11 cellular contexts compared by ENCODE assay signal in genomic region chr1:12180315-12180714, GRCh38. TPM values are rescaled to one million over a fixed set of nuclear protein-coding genes. Genes with fewer than 3 reads are reported as not detected.
A peak's percentile ranks its signal among the peaks of the same experiment; 100 is the strongest.
DNase-seq lines count a peak whose midpoint lies in the region; ATAC-seq and TF ChIP-seq lines count a peak whose summit lies in the region.
"Had no signal": no experiment of that assay in that cellular context is flagged by ENCODE, and none has a peak within 500 bp of the region (broad histone marks: within the 10 kb centered on the region; RNA-seq: fewer than 3 reads in every experiment).

No MANE protein-coding gene starts in this region.

- peaks cover 98% of the 10 kb centered on the region for H3K4me1 ChIP-seq in CD4-positive, alpha-beta memory T cell (ENCODE audit: insufficient read depth, low read length)
- H3K4me1 ChIP-seq in OCI-LY7 (ENCODE audit: insufficient read depth, low read length, poor library complexity, severe bottlenecking), result peaks cover 8% of the 10 kb centered on the region

- H3K4me3 ChIP-seq in CD4-positive, alpha-beta memory T cell (ENCODE audit: low read length in 2 of 2), result no peak overlapping the region
- no peak overlapping the region for H3K4me3 ChIP-seq in OCI-LY7 (ENCODE audit: low read depth, low read length, poor library complexity, severe bottlenecking)

- H3K27me3 ChIP-seq in CD4-positive, alpha-beta memory T cell (ENCODE audit: insufficient read depth, low read length), result no peaks in the 10 kb centered on the region

- H3K9me3 Mint-ChIP-seq in CD4-positive, alpha-beta memory T cell, result peaks cover 0 to 2% (median 0%) of the 10 kb centered on the region in 8 donors
- H3K9me3 Mint-ChIP-seq: stimulated activated memory B cell treated with anti-CD40 and anti-IgM and Interleukin-4, amounts not matched to agents 10 μg/mL and 1 μg/mL and 100 μg/mL, for 72 hours had no signal

- H3K27me3 Mint-ChIP-seq in CD4-positive, alpha-beta memory T cell, result no peaks in the 10 kb centered on the region
- H3K27me3 Mint-ChIP-seq: stimulated activated memory B cell treated with anti-CD40 and anti-IgM and Interleukin-4, amounts not matched to agents 10 μg/mL and 1 μg/mL and 100 μg/mL, for 72 hours had no signal

- CTCF ChIA-PET in CD4-positive, alpha-beta memory T cell (lab: Charles Lee; ENCODE audit: partially characterized antibody), result interaction anchor here (15.7 kb wide), 1 partner anchor 57 kb away, joined by 213 read pairs; no protein-coding TSS in a partner anchor
- CTCF ChIA-PET in OCI-LY7 (lab: Charles Lee; ENCODE audit: unreplicated experiment), result no interaction called here

- no peaks in the 10 kb centered on the region for H3K9me2 ChIP-seq in OCI-LY7 (ENCODE audit: insufficient read depth, low read length)

- no TSS peak for BruUV-seq in OCI-LY7 (replicated peaks; lab: Mats Ljungman, UMichigan)

- no peaks in the 10 kb centered on the region for H3K79me2 ChIP-seq in OCI-LY7 (ENCODE audit: insufficient read depth, low read depth, low read length)

- no peaks in the 10 kb centered on the region for H4K20me1 ChIP-seq in OCI-LY7 (ENCODE audit: insufficient read depth, low read length)

- POLR2A ChIA-PET in CD4-positive, alpha-beta memory T cell (lab: Charles Lee; ENCODE audit: partially characterized antibody), result interaction anchor here (0.6 to 50.6 kb wide), 7 partner anchors 13 to 42 kb away, joined by 3 to 1713 read pairs (median 48); partner anchors contain the start of gene TNFRSF1B
- POLR2A ChIA-PET in OCI-LY7 (lab: Charles Lee), result interaction anchor here (0.6 to 0.8 kb wide), 2 partner anchors 18 to 1513 kb away, joined by 3 to 4 read pairs; no protein-coding TSS in a partner anchor

- H3K4me1 Mint-ChIP-seq in CD4-positive, alpha-beta memory T cell, result peaks cover 46 to 98% (median 80%) of the 10 kb centered on the region in 4 donors

- H3K36me3 Mint-ChIP-seq in CD4-positive, alpha-beta memory T cell, result peaks cover 4 to 47% of the 10 kb centered on the region in 2 donors

- peak; percentile 44 for ATAC-seq in sciatic nerve
- ATAC-seq: stimulated activated memory B cell treated with anti-CD40 and anti-IgM and Interleukin-4, amounts not matched to agents 10 μg/mL and 1 μg/mL and 100 μg/mL, for 72 hours had no signal

- H3K9me3 ChIP-seq in CD4-positive, alpha-beta memory T cell (ENCODE audit: control insufficient read depth in 1 of 2, low read length in 2 of 2), result no peaks in the 10 kb centered on the region
- no peaks in the 10 kb centered on the region for H3K9me3 ChIP-seq in OCI-LY7 (ENCODE audit: low read length)

- intact Hi-C loops in CD4-positive, alpha-beta memory T cell (cut with micrococcal nuclease), result no loop called here
- intact Hi-C loops in sciatic nerve (cut with DNase I), result no loop called here
- intact Hi-C loops in OCI-LY7 (cut with micrococcal nuclease; ENCODE audit: unreplicated experiment), result no loop called here

- H3K36me3 ChIP-seq in CD4-positive, alpha-beta memory T cell (ENCODE audit: insufficient read depth, low read length), result peaks cover 9% of the 10 kb centered on the region
- no peaks in the 10 kb centered on the region for H3K36me3 ChIP-seq in OCI-LY7 (ENCODE audit: insufficient read depth, low read length)

- no peak for TF ChIP-seq CTCF in OCI-LY7 (conservative IDR thresholded peaks at IDR 0.05; ENCODE audit: low read length)

- H3K4me2 ChIP-seq in OCI-LY7 (ENCODE audit: low read length), result no peak overlapping the region

- 49 to 72% (median 57%) methylated on average over 10 of the region's 10 CpGs for WGBS in adipose tissue, 3 donors

- H3K27ac Mint-ChIP-seq in CD4-positive, alpha-beta memory T cell, result peak overlapping the region; percentile 78 to 100 (median 99)

- peak overlapping the region in 2 of 8 donors; percentile 39 to 47 for H3K4me3 Mint-ChIP-seq in CD4-positive, alpha-beta memory T cell
- H3K4me3 Mint-ChIP-seq: stimulated activated memory B cell treated with anti-CD40 and anti-IgM and Interleukin-4, amounts not matched to agents 10 μg/mL and 1 μg/mL and 100 μg/mL, for 72 hours had no signal

- H3K27ac ChIP-seq in CD4-positive, alpha-beta memory T cell (ENCODE audit: low read depth, low read length), result peak overlapping the region; percentile 97
- H3K27ac ChIP-seq in adipose tissue (ENCODE audit: low read depth, low read length) (peak overlapping the region; percentile 78), OCI-LY7 (ENCODE audit: low read depth, low read length, poor library complexity, severe bottlenecking) (no peak overlapping the region)

- DNase-seq in CD4-positive, alpha-beta memory T cell, result no peak
- DNase-seq in hypothalamus (lab: John Stamatoyannopoulos, UW), result peak in 28 of 51 donors; percentile 11 to 66 (median 30)
- DNase-seq in sciatic nerve (ENCODE audit: low spot score), result peak; percentile 82
- no peak for DNase-seq in SHP77 (lab: John Stamatoyannopoulos, UW)
- no peak for DNase-seq in DMS114 treated with DMSO at 0.1 percent for 48 hours (lab: John Stamatoyannopoulos, UW; ENCODE audit: unreplicated experiment)
- DNase-seq in OCI-LY7 (ENCODE audit: low spot score), result no peak
- no peak for DNase-seq in NCI-H2171 treated with DMSO at 0.1 percent for 48 hours (lab: John Stamatoyannopoulos, UW)
- DNase-seq: effector CD4-positive, alpha-beta T cell; NCI-H2029 had no signal

- H2AFZ ChIP-seq in OCI-LY7 (ENCODE audit: low read length), result no peak overlapping the region

RNA-seq across cellular contexts. Expression of gene TNFRSF1B, which starts 13.5 kb away (rescaled TPM):
- total RNA-seq in CD4-positive, alpha-beta memory T cell, result 100 to 1,000 TPM; 111 TPM
- 100 to 1,000 TPM; 150 to 201 TPM for polyA plus RNA-seq in CD4-positive, alpha-beta memory T cell
- 10 to 100 TPM in 2 of 3 donors, 1 to 10 TPM in 1; 5.8 to 44.3 (median 21.4) TPM for polyA plus RNA-seq in adipose tissue
- total RNA-seq in sciatic nerve (90.9 TPM), OCI-LY7 (2022) (not detected in 2 replicates)
- not detected in 2 replicates for total RNA-seq in OCI-LY7 (2014; rRNA removed; shearing (Covaris generic))

RNA-seq across cellular contexts. Expression of gene VPS13D, which starts 49.5 kb away (rescaled TPM):
- total RNA-seq in CD4-positive, alpha-beta memory T cell, result 10 to 100 TPM; 92.7 to 96.3 TPM
- polyA plus RNA-seq in CD4-positive, alpha-beta memory T cell, result 10 to 100 TPM; 10.2 to 12.3 TPM
- polyA plus RNA-seq in adipose tissue, result 10 to 100 TPM; 10.6 to 40.7 (median 23.4) TPM
- 123 TPM for total RNA-seq in sciatic nerve
- total RNA-seq in OCI-LY7 (2014; rRNA removed; shearing (Covaris generic)), result 23.0 and 23.9 TPM in 2 replicates
- total RNA-seq in OCI-LY7 (2022), result 39.2 and 45.3 TPM in 2 replicates

Comparison
In these comparisons a context has a peak if more than half of its experiments do, and no peak if none do; other contexts are left out.
1. DNase-seq: peak in hypothalamus (28 of 51) and sciatic nerve (single experiment); none in CD4-positive, alpha-beta memory T cell (0 of 5), SHP77 (0 of 2), DMS114 treated with DMSO at 0.1 percent for 48 hours (single experiment), OCI-LY7 (single experiment) and NCI-H2171 treated with DMSO at 0.1 percent for 48 hours (single experiment).
2. RNA of gene TNFRSF1B, which starts 13.5 kb away (total RNA-seq): 111 TPM in CD4-positive, alpha-beta memory T cell and 90.9 TPM in sciatic nerve (single experiment); not detected in OCI-LY7; every median in the first group is over 10 times any median in the second.